ENCODE assay signal across 22 cellular contexts in genomic region chr1:4597020-4597419, GRCh38. TPM values are rescaled to one million over a fixed set of nuclear protein-coding genes. Genes with fewer than 3 reads are reported as not detected.
"Had no signal": no experiment of that assay in that cellular context is flagged by ENCODE, and none has a peak within 500 bp of the region (broad histone marks: within the 10 kb centered on the region; RNA-seq: fewer than 3 reads in every experiment).

No MANE protein-coding gene starts in this region.

- H3K4me3 ChIP-seq: SJSA1, SK-N-MC had no signal

- H3K36me3 ChIP-seq: SJSA1 had no signal

- DNase-seq: IMR-90, KG1, MM.1S, NCI-H1092 treated with DMSO at 0.1 percent for 48 hours, NCI-H1436, NCI-H187, NCI-H2029, NCI-H2081 treated with DMSO at 0.1 percent for 48 hours, NCI-H2171, NCI-H226, NCI-H446, NCI-H510A treated with DMSO at 0.1 percent for 48 hours, NCI-H69, NCI-H774, Right ventricle myocardium superior, RPMI8226, SIG-M5 had no signal

- H3K27ac ChIP-seq: SJSA1, SK-N-MC had no signal

- H3K4me1 ChIP-seq: SJSA1 had no signal

- H3K27me3 ChIP-seq: SJSA1 had no signal

- ATAC-seq: HepG2 had no signal

RNA-seq across cellular contexts. Expression of gene AJAP1, which starts 57.4 kb away (rescaled TPM):
- total RNA-seq: HepG2; M059J; SJSA1; T-helper 1 cell treated with Interleukin-12 subunit alpha and Interleukin-12 subunit beta and Interleukin-4 antibody, amounts not matched to agents 30 ng/mL and 1 ng/mL, for 36 hours had no signal
- polyA plus RNA-seq: HepG2 had no signal
